8 cellular contexts compared by ENCODE assay signal in the genomic region with DNA sequence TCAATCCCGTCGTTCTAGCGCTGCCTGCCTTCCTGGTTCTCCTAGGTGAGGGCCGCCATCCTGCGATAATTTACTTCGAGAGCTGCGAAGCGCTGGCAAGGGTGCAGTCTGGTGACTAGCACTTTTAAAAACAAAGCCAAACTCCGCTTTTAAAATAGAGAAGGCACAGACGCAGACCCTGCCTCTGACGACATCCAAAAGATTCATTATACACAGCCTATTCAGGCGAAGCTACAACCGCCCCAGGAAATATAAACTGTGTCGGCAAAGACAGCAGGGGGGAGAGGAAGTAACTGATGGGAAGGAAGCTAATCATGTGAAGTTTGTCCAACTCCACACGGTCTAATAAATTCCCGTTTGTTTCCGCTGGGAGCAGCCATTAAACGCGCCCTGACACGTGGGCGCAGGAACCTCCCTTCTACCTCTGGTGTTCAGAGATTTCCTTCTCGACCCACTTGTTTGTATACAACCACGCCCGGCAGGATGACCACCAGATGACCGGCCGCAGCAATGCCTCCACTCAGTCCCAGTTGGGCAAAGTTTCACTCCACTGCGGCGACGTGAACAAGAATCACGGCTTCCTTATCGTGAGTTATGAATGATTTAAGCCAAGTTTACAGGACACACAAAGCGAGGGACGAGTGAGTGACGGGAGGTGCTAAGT. TPM values are rescaled to one million over a fixed set of nuclear protein-coding genes. Genes with fewer than 3 reads are reported as not detected.
A peak's percentile ranks its signal among the peaks of the same experiment; 100 is the strongest.
DNase-seq lines count a peak whose midpoint lies in the region; ATAC-seq, FAIRE-seq and TF ChIP-seq lines count a peak whose summit lies in the region.

No MANE protein-coding gene starts in this region.

- no peaks in the 10 kb centered on the region for H3K36me3 ChIP-seq in CD8-positive, alpha-beta T cell (ENCODE audit: insufficient read depth, low read length)
- peaks cover 15 to 25% of the 10 kb centered on the region in 2 experiments for H3K36me3 ChIP-seq in SK-N-SH (replicated peaks in 1 of 2; ENCODE audit: control insufficient read depth in 1 of 2, insufficient read depth in 2 of 2, low read length in 1 of 2)
- peaks cover 4% of the 10 kb centered on the region in 2 experiments for H3K36me3 ChIP-seq in endothelial cell of umbilical vein (ENCODE audit: control insufficient read depth in 2 of 2, extremely low read depth in 1 of 2, insufficient read depth in 2 of 2, low read length in 2 of 2)
- peaks cover 0 to 14% of the 10 kb centered on the region in 2 experiments for H3K36me3 ChIP-seq in mesenchymal stem cell (ENCODE audit: control insufficient read depth in 1 of 2, insufficient read depth in 2 of 2, low read depth in 1 of 2, low read length in 2 of 2)
- peaks cover 2% of the 10 kb centered on the region for H3K36me3 ChIP-seq in urinary bladder (ENCODE audit: insufficient read depth)

- H3K79me1 ChIP-seq in mesenchymal stem cell (replicated peaks; ENCODE audit: low read length, poor library complexity, severe bottlenecking) = peaks cover 4% of the 10 kb centered on the region

- no peak overlapping the region for H4K8ac ChIP-seq in mesenchymal stem cell (ENCODE audit: low read length)

- H3K9me3 ChIP-seq in CD8-positive, alpha-beta T cell (ENCODE audit: low read length) = no peaks in the 10 kb centered on the region
- H3K9me3 ChIP-seq in SK-N-SH (no peaks in the 10 kb centered on the region), endothelial cell of umbilical vein (replicated peaks; ENCODE audit: control insufficient read depth, insufficient read depth, low read length) (no peaks in the 10 kb centered on the region), mesenchymal stem cell (ENCODE audit: control insufficient read depth, low read length) (no peaks in the 10 kb centered on the region)

- no peak overlapping the region for H2AK5ac ChIP-seq in mesenchymal stem cell (ENCODE audit: low read length, severe bottlenecking)

- peak overlapping the region; percentile 98 for H2BK120ac ChIP-seq in mesenchymal stem cell (ENCODE audit: low read depth, low read length)

- TF ChIP-seq EP300 in SK-N-SH (IDR thresholded peaks at IDR 0.05; ENCODE audit: borderline replicate concordance in 1 of 2, low read depth in 1 of 2, low read length in 1 of 2) = no peak

- no peak overlapping the region for H3K27ac Mint-ChIP-seq in CD8-positive, alpha-beta T cell

- H3K9me3 Mint-ChIP-seq in CD8-positive, alpha-beta T cell = no peaks in the 10 kb centered on the region

- peak overlapping the region; percentile 60 to 67 for H3K18ac ChIP-seq in mesenchymal stem cell (ENCODE audit: low read depth in 1 of 2, low read length in 2 of 2)

- no peak overlapping the region for H3K14ac ChIP-seq in mesenchymal stem cell (ENCODE audit: low read length in 2 of 2)

- H3K4me1 Mint-ChIP-seq in CD8-positive, alpha-beta T cell (ENCODE audit: low read depth) = peaks cover 20% of the 10 kb centered on the region

- no peak overlapping the region for H4K91ac ChIP-seq in mesenchymal stem cell (ENCODE audit: low read length)

- peaks cover 16% of the 10 kb centered on the region for H3K4me1 ChIP-seq in CD8-positive, alpha-beta T cell (ENCODE audit: insufficient read depth, low read length)
- H3K4me1 ChIP-seq in SK-N-SH (ENCODE audit: control insufficient read depth in 1 of 2, insufficient read depth in 2 of 2, low read depth in 1 of 2, low read length in 1 of 2) (peaks cover 0 to 27% of the 10 kb centered on the region in 2 experiments; a peak in 3 of 4 replicates), endothelial cell of umbilical vein (ENCODE audit: control insufficient read depth, extremely low read depth, insufficient read depth, low read length) (peaks cover 25% of the 10 kb centered on the region), mesenchymal stem cell (ENCODE audit: control insufficient read depth, insufficient read depth, low read depth, low read length) (peaks cover 12% of the 10 kb centered on the region), urinary bladder (ENCODE audit: insufficient read depth) (no peaks in the 10 kb centered on the region)

- H3F3A ChIP-seq in SK-N-SH (replicated peaks; ENCODE audit: insufficient read depth) = peaks cover 4% of the 10 kb centered on the region

- TSS peak; percentile 57 for BruUV-seq in endothelial cell of umbilical vein (replicated peaks; lab: Mats Ljungman, UMichigan)

- no peak overlapping the region for H2BK15ac ChIP-seq in mesenchymal stem cell (ENCODE audit: low read depth, poor library complexity, severe bottlenecking)

- H3K27me3 ChIP-seq in CD8-positive, alpha-beta T cell (ENCODE audit: insufficient read depth, low read length) = peaks cover 22% of the 10 kb centered on the region
- H3K27me3 ChIP-seq in SK-N-SH (ENCODE audit: insufficient read depth) (no peaks in the 10 kb centered on the region), endothelial cell of umbilical vein (ENCODE audit: control insufficient read depth in 2 of 2, insufficient read depth in 2 of 2, low read length in 2 of 2) (no peaks in the 10 kb centered on the region), mesenchymal stem cell (ENCODE audit: control insufficient read depth in 1 of 2, insufficient read depth in 1 of 2, low read length in 2 of 2) (no peaks in the 10 kb centered on the region)

- peak overlapping the region; percentile 75 for H3K4me3 Mint-ChIP-seq in CD8-positive, alpha-beta T cell

- H3K9me2 ChIP-seq in SK-N-SH = no peaks in the 10 kb centered on the region

- peak overlapping the region; percentile 1 to 2 for H3K4ac ChIP-seq in mesenchymal stem cell (ENCODE audit: low read depth in 1 of 2, low read length in 2 of 2)

- intact Hi-C loops in CD8-positive, alpha-beta T cell (cut with DNase I, micrococcal nuclease) = no loop called here
- intact Hi-C loops in endothelial cell of umbilical vein (cut with micrococcal nuclease) = loop anchor here (1.0 to 5.0 kb wide), 10 partner anchors 8 to 1565 kb away; partner anchors contain the start of gene GADD45A

- H2BK5ac ChIP-seq in mesenchymal stem cell (ENCODE audit: low read depth, low read length, poor library complexity, severe bottlenecking) = peak overlapping the region; percentile 54

- TF ChIP-seq CTCF in CD8-positive, alpha-beta T cell (IDR thresholded peaks at IDR 0.05) = no peak
- TF ChIP-seq CTCF in SK-N-SH (IDR thresholded peaks at IDR 0.05) (no peak), endothelial cell of umbilical vein (IDR thresholded peaks at IDR 0.05; ENCODE audit: extremely low read depth in 1 of 2, insufficient read depth in 1 of 2, low read depth in 1 of 2, low read length in 2 of 2) (no peak)

- peak overlapping the region; percentile 32 for H3K4me3 ChIP-seq in CD8-positive, alpha-beta T cell (ENCODE audit: low read depth, low read length)
- H3K4me3 ChIP-seq in SK-N-SH (ENCODE audit: low read depth in 2 of 2, low read length in 1 of 2) (peak overlapping the region; percentile 77 to 91), endothelial cell of umbilical vein (replicated peaks in 1 of 3; ENCODE audit: insufficient read depth in 1 of 3, low read depth in 1 of 3, low read length in 3 of 3) (peak overlapping the region; percentile 55 to 86 (median 55)), mesenchymal stem cell (ENCODE audit: insufficient read depth in 1 of 2, low read depth in 1 of 2, low read length in 2 of 2) (peak overlapping the region; percentile 66 to 84), urinary bladder (ENCODE audit: low read depth, low read length) (peak overlapping the region; percentile 66)

- peak; percentile 54 for ATAC-seq in CD8-positive, alpha-beta T cell
- ATAC-seq in HG03196 (IDR thresholded peaks at IDR 0.05; ENCODE audit: unreplicated experiment) (no peak), GM18870 (IDR thresholded peaks at IDR 0.05; ENCODE audit: unreplicated experiment) (no peak)

- H3K23ac ChIP-seq in mesenchymal stem cell (ENCODE audit: low read length in 2 of 2) = no peak overlapping the region

- no peak for TF ChIP-seq RAD21 in SK-N-SH (IDR thresholded peaks at IDR 0.05; ENCODE audit: low read length)

- peak; percentile 75 for TF ChIP-seq POLR2A in endothelial cell of umbilical vein (IDR thresholded peaks at IDR 0.05; ENCODE audit: low read depth, low read length)

- H3K9ac ChIP-seq in SK-N-SH = peak overlapping the region; percentile 89
- peak overlapping the region; percentile 97 for H3K9ac ChIP-seq in endothelial cell of umbilical vein (replicated peaks; ENCODE audit: extremely low read depth, insufficient read depth, low read length)
- H3K9ac ChIP-seq in mesenchymal stem cell (ENCODE audit: low read length) = peak overlapping the region; percentile 99

- H2BK12ac ChIP-seq in mesenchymal stem cell (ENCODE audit: low read length in 2 of 2) = no peak overlapping the region

- WGBS in SK-N-SH (ENCODE audit: low lambda C conversion rate) = 1% methylated on average over 31 of the region's 34 CpGs
- under 1% methylated on average over 29 of the region's 34 CpGs for WGBS in mesenchymal stem cell
- under 1% methylated on average over 34 of the region's 34 CpGs for WGBS in urinary bladder

- no peaks in the 10 kb centered on the region for H3K36me3 Mint-ChIP-seq in CD8-positive, alpha-beta T cell

- POLR2A ChIA-PET in CD8-positive, alpha-beta T cell (lab: Charles Lee) = no interaction called here
- POLR2A ChIA-PET in SK-N-SH (lab: Yijun Ruan, JAX) (no interaction called here), endothelial cell of umbilical vein (lab: Charles Lee) (interaction anchor here (0.5 to 2.0 kb wide), 10 partner anchors 9 to 390 kb away, joined by 3 to 15 read pairs (median 4); no protein-coding TSS in a partner anchor)

- H3K79me2 ChIP-seq in SK-N-SH (ENCODE audit: insufficient read depth) (peaks cover 70% of the 10 kb centered on the region), endothelial cell of umbilical vein (ENCODE audit: control insufficient read depth, insufficient read depth, low read length) (peaks cover 48% of the 10 kb centered on the region)

- no peaks in the 10 kb centered on the region for H3K9me1 ChIP-seq in endothelial cell of umbilical vein (replicated peaks; ENCODE audit: control insufficient read depth, extremely low read depth, insufficient read depth, low read length)

- FAIRE-seq in endothelial cell of umbilical vein (lab: Jason Lieb, UNC) = peak; percentile 70

- CTCF ChIA-PET in CD8-positive, alpha-beta T cell (lab: Charles Lee) = no interaction called here
- CTCF ChIA-PET in SK-N-SH (lab: Yijun Ruan, JAX) (interaction anchor here (0.8 to 5.7 kb wide), 9 partner anchors 9 to 285 kb away, joined by 3 to 26 read pairs (median 4); no protein-coding TSS in a partner anchor), endothelial cell of umbilical vein (lab: Charles Lee) (interaction anchor here (0.6 to 5.3 kb wide), 20 partner anchors 10 to 514 kb away, joined by 3 to 63 read pairs (median 4); no protein-coding TSS in a partner anchor)

- no peak for DNase-seq in CD8-positive, alpha-beta T cell
- DNase-seq in HS-27A (ENCODE audit: low read depth) = peak; percentile 83
- DNase-seq in SK-N-SH = peak; percentile 75
- DNase-seq in endothelial cell of umbilical vein (ENCODE audit: low read depth, low spot score) = peak; percentile 81
- DNase-seq in mesenchymal stem cell = peak; percentile 91

- peaks cover 52% of the 10 kb centered on the region for H3K27me3 Mint-ChIP-seq in CD8-positive, alpha-beta T cell (ENCODE audit: low read depth)

- H4K20me1 ChIP-seq in SK-N-SH (ENCODE audit: insufficient read depth) = peaks cover 22% of the 10 kb centered on the region
- no peaks in the 10 kb centered on the region for H4K20me1 ChIP-seq in endothelial cell of umbilical vein (replicated peaks; ENCODE audit: control insufficient read depth, extremely low read depth, insufficient read depth, low read length)

- H2AFZ ChIP-seq in SK-N-SH (ENCODE audit: low read depth) = peak overlapping the region; percentile 38
- no peak overlapping the region for H2AFZ ChIP-seq in endothelial cell of umbilical vein (ENCODE audit: low read depth, low read length)
- H2AFZ ChIP-seq in mesenchymal stem cell (ENCODE audit: low read depth, low read length) = no peak overlapping the region

- dilution Hi-C loops in endothelial cell of umbilical vein (cut with MboI; ENCODE audit: extremely low pct_ligation_motif_present, low sequenced_read_pairs) = no loop called here

- no peak overlapping the region for H3K27ac ChIP-seq in CD8-positive, alpha-beta T cell (ENCODE audit: low read depth, low read length)
- H3K27ac ChIP-seq in SK-N-SH (ENCODE audit: low read depth in 2 of 2, low read length in 1 of 2) (peak overlapping the region; percentile 84 to 87), endothelial cell of umbilical vein (ENCODE audit: insufficient read depth, low read depth, low read length) (peak overlapping the region; percentile 90), mesenchymal stem cell (ENCODE audit: low read length, poor library complexity, severe bottlenecking) (peak overlapping the region; percentile 90), urinary bladder (ENCODE audit: low read depth) (peak overlapping the region; percentile 73)

- H3K4me2 ChIP-seq in SK-N-SH (peak overlapping the region; percentile 88), endothelial cell of umbilical vein (ENCODE audit: insufficient read depth, low read length) (peak overlapping the region; percentile 98), mesenchymal stem cell (ENCODE audit: low read length, poor library complexity, severe bottlenecking) (peak overlapping the region; percentile 90)

RNA-seq across cellular contexts. Expression of gene GNG12, which starts 1.3 kb away (rescaled TPM):
- not detected for total RNA-seq in CD8-positive, alpha-beta T cell
- polyA plus RNA-seq in SK-N-SH (2012; rRNA removed) = 41.2 and 56.1 TPM in 2 replicates
- polyA plus RNA-seq in SK-N-SH (2012; cell fraction: cytosol; rRNA removed) = 64.5 and 77.0 TPM in 2 replicates
- polyA plus RNA-seq in SK-N-SH (2012; cell fraction: nucleus; rRNA removed) = 15.4 and 30.0 TPM in 2 replicates
- total RNA-seq in endothelial cell of umbilical vein = 145 and 152 TPM in 2 replicates
- 90.3 and 107 TPM in 2 replicates for polyA plus RNA-seq in endothelial cell of umbilical vein
- 109 and 110 TPM in 2 replicates for polyA plus RNA-seq in endothelial cell of umbilical vein (2011; cell fraction: cytosol; rRNA removed)
- polyA plus RNA-seq in endothelial cell of umbilical vein (2011; cell fraction: nucleus; rRNA removed) = 70.6 and 93.2 TPM in 2 replicates
- 77.5 and 122 TPM in 2 replicates for polyA plus RNA-seq in endothelial cell of umbilical vein (2012)
- 167 and 171 TPM in 2 replicates for polyA minus RNA-seq in endothelial cell of umbilical vein
- polyA minus RNA-seq in endothelial cell of umbilical vein (2011; cell fraction: cytosol; rRNA and poly(A)+ RNA removed) = 21.4 TPM
- 126 and 167 TPM in 2 replicates for polyA minus RNA-seq in endothelial cell of umbilical vein (2011; cell fraction: nucleus; rRNA and poly(A)+ RNA removed)
- polyA plus RNA-seq in mesenchymal stem cell (2013, experiment 1 of 2) = 110 TPM
- 106 TPM for polyA plus RNA-seq in mesenchymal stem cell (2013, experiment 2 of 2)
- total RNA-seq in urinary bladder = 264 TPM
- 79.4 TPM for polyA plus RNA-seq in urinary bladder

Comparison
In these comparisons a context has a peak if more than half of its experiments do, and no peak if none do; other contexts are left out.
1. DNase-seq: peak in HS-27A (single experiment), SK-N-SH (single experiment), endothelial cell of umbilical vein (single experiment) and mesenchymal stem cell (single experiment); none in CD8-positive, alpha-beta T cell (0 of 7).
2. H3K4me3 ChIP-seq: peak in every context shown above with its lines; median percentile 84 in SK-N-SH; 75 in mesenchymal stem cell; 66 in urinary bladder; 55 in endothelial cell of umbilical vein; 32 in CD8-positive, alpha-beta T cell.
3. RNA of gene GNG12, which starts 1.3 kb away (total RNA-seq): 264 TPM in urinary bladder (single experiment) and 145 to 152 TPM in endothelial cell of umbilical vein; not detected in CD8-positive, alpha-beta T cell; every median in the first group is over 100 times any median in the second.
4. Peak in every context shown above with its lines, with median percentiles within 50 percentile points of each other: H3K4me2 ChIP-seq and H3K9ac ChIP-seq.